In genomic region chr9:37984278-37984671, GRCh38 we compare ENCODE assay signal across 1 cellular context.
A peak's percentile ranks its signal among the peaks of the same experiment; 100 is the strongest.
TF ChIP-seq lines count a peak whose summit lies in the region.

No MANE protein-coding gene starts in this region.

TF ChIP-seq in K562, 482 proteins besides CTCF, POLR2A, EP300 and RAD21:
- TF ChIP-seq, protein P1, sequence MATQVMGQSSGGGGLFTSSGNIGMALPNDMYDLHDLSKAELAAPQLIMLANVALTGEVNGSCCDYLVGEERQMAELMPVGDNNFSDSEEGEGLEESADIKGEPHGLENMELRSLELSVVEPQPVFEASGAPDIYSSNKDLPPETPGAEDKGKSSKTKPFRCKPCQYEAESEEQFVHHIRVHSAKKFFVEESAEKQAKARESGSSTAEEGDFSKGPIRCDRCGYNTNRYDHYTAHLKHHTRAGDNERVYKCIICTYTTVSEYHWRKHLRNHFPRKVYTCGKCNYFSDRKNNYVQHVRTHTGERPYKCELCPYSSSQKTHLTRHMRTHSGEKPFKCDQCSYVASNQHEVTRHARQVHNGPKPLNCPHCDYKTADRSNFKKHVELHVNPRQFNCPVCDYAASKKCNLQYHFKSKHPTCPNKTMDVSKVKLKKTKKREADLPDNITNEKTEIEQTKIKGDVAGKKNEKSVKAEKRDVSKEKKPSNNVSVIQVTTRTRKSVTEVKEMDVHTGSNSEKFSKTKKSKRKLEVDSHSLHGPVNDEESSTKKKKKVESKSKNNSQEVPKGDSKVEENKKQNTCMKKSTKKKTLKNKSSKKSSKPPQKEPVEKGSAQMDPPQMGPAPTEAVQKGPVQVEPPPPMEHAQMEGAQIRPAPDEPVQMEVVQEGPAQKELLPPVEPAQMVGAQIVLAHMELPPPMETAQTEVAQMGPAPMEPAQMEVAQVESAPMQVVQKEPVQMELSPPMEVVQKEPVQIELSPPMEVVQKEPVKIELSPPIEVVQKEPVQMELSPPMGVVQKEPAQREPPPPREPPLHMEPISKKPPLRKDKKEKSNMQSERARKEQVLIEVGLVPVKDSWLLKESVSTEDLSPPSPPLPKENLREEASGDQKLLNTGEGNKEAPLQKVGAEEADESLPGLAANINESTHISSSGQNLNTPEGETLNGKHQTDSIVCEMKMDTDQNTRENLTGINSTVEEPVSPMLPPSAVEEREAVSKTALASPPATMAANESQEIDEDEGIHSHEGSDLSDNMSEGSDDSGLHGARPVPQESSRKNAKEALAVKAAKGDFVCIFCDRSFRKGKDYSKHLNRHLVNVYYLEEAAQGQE (CRISPR knock-in tag; IDR thresholded peaks at IDR 0.05; ENCODE audit: low read depth) = no peak
- TF ChIP-seq, protein P2, sequence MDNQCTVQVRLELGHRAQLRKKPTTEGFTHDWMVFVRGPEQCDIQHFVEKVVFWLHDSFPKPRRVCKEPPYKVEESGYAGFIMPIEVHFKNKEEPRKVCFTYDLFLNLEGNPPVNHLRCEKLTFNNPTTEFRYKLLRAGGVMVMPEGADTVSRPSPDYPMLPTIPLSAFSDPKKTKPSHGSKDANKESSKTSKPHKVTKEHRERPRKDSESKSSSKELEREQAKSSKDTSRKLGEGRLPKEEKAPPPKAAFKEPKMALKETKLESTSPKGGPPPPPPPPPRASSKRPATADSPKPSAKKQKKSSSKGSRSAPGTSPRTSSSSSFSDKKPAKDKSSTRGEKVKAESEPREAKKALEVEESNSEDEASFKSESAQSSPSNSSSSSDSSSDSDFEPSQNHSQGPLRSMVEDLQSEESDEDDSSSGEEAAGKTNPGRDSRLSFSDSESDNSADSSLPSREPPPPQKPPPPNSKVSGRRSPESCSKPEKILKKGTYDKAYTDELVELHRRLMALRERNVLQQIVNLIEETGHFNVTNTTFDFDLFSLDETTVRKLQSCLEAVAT (IDR thresholded peaks at IDR 0.05) = no peak
- TF ChIP-seq PURB (CRISPR knock-in tag; IDR thresholded peaks at IDR 0.05; ENCODE audit: low read depth) = no peak
- TF ChIP-seq RBM25 (IDR thresholded peaks at IDR 0.05; ENCODE audit: low read depth, low read length, severe bottlenecking) = peak; percentile 87
- no peak for TF ChIP-seq EHMT2 (IDR thresholded peaks at IDR 0.05)
- peak in 1 of 2 experiments; percentile 7; a peak in 1 of 4 replicates for TF ChIP-seq KDM1A (IDR thresholded peaks at IDR 0.05)
- peak; percentile 43; the same call in 1 of the 2 replicates for TF ChIP-seq CBX1 (IDR thresholded peaks at IDR 0.05; ENCODE audit: low read depth)
- TF ChIP-seq SMC3 (conservative IDR thresholded peaks at IDR 0.05; ENCODE audit: insufficient read depth, low read depth, low read length) = no peak
- TF ChIP-seq BCOR (IDR thresholded peaks at IDR 0.05) = peak; percentile 61; the same call in 1 of the 2 replicates
- no peak for TF ChIP-seq NCOR1 (IDR thresholded peaks at IDR 0.05)
- no peak for TF ChIP-seq MLX (CRISPR knock-in tag; conservative IDR thresholded peaks at IDR 0.05)
- no peak for TF ChIP-seq ZMIZ1 (IDR thresholded peaks at IDR 0.05; ENCODE audit: low read depth in 2 of 2, low read length in 2 of 2)
- peak; percentile 22 for TF ChIP-seq PHF20 (IDR thresholded peaks at IDR 0.05; ENCODE audit: partially characterized antibody)
